In the genomic region with DNA sequence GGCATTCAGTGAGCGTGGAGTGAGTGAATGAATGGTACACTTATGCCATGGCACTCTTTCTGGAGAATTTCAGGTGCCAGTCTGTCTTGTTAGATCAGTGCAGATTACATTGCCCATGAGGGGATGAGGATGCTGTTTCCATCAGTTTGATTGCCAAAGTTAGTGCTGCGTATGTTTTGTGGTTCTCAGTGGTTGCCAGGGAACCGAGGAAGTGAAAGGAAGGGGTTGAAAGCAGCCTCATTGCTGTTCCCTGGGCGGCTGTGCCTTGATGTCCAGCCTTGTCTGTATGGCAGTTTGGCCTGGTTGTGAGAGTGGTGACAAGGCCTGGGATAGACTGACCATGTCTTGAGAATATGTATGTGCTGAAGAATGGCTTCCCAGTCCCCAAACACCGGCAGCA, we compare ENCODE assay signal across 9 cellular contexts. TPM values are rescaled to one million over a fixed set of nuclear protein-coding genes. Genes with fewer than 3 reads are reported as not detected.
DNase-seq lines count a peak whose midpoint lies in the region; ATAC-seq and TF ChIP-seq lines count a peak whose summit lies in the region.
"Had no signal": no experiment of that assay in that cellular context is flagged by ENCODE, and none has a peak within 500 bp of the region (broad histone marks: within the 10 kb centered on the region; RNA-seq: fewer than 3 reads in every experiment).

No MANE protein-coding gene starts in this region.

- H3K27me3 ChIP-seq in transverse colon (no peaks in the 10 kb centered on the region), MG63 (no peaks in the 10 kb centered on the region)

- peaks cover 72% of the 10 kb centered on the region for H3K4me1 Mint-ChIP-seq in activated naive CD4-positive, alpha-beta T cell treated with anti-CD3 and anti-CD28 coated beads, Interleukin-2, amount 50 U/mL, for 24 hours
- H3K4me1 Mint-ChIP-seq in brain = peaks cover 87% of the 10 kb centered on the region

- intact Hi-C loops in mucosa of descending colon (cut with DNase I, micrococcal nuclease) = no loop called here
- intact Hi-C loops in transverse colon (cut with DNase I; ENCODE audit: low total_unique reads) = no loop called here

- H3K27ac Mint-ChIP-seq in activated naive CD4-positive, alpha-beta T cell treated with anti-CD3 and anti-CD28 coated beads, Interleukin-2, amount 50 U/mL, for 24 hours = peak overlapping the region; percentile 2
- H3K27ac Mint-ChIP-seq in brain = peak overlapping the region; percentile 61 to 98 (median 90)

- TF ChIP-seq EP300 in transverse colon (IDR thresholded peaks at IDR 0.05; ENCODE audit: low read depth) = no peak

- H3K27me3 Mint-ChIP-seq in activated naive CD4-positive, alpha-beta T cell treated with anti-CD3 and anti-CD28 coated beads, Interleukin-2, amount 50 U/mL, for 24 hours = no peaks in the 10 kb centered on the region
- H3K27me3 Mint-ChIP-seq in brain = no peaks in the 10 kb centered on the region
- H3K27me3 Mint-ChIP-seq: IgD-negative memory B cell had no signal

- ATAC-seq in mucosa of descending colon (peak; percentile 5), GM18870 (IDR thresholded peaks at IDR 0.05; ENCODE audit: unreplicated experiment) (no peak)

- H3K36me3 Mint-ChIP-seq in activated naive CD4-positive, alpha-beta T cell treated with anti-CD3 and anti-CD28 coated beads, Interleukin-2, amount 50 U/mL, for 24 hours = peaks cover 3% of the 10 kb centered on the region
- no peaks in the 10 kb centered on the region for H3K36me3 Mint-ChIP-seq in brain
- H3K36me3 Mint-ChIP-seq: IgD-negative memory B cell had no signal

- no peak for TF ChIP-seq POLR2A in transverse colon (IDR thresholded peaks at IDR 0.05)

- H3K4me3 Mint-ChIP-seq in activated naive CD4-positive, alpha-beta T cell treated with anti-CD3 and anti-CD28 coated beads, Interleukin-2, amount 50 U/mL, for 24 hours = no peak overlapping the region
- H3K4me3 Mint-ChIP-seq in brain = peak overlapping the region; percentile 5 to 73 (median 20)

- 77% methylated on average over 3 to 5 of the region's 5 CpGs for WGBS in transverse colon (ENCODE audit: low coverage in 1 of 2), 2 donors

- in situ Hi-C loops in transverse colon (cut with MboI; ENCODE audit: low pct_ligation_motif_present in 1 of 4, low pct_unique_long_range_greater_than_20kb in 1 of 4, low sequenced_read_pairs in 3 of 4) = no loop called here

- TF ChIP-seq CTCF in brain (conservative IDR thresholded peaks at IDR 0.05) (no peak), mucosa of descending colon (IDR thresholded peaks at IDR 0.05) (no peak), transverse colon (IDR thresholded peaks at IDR 0.05) (no peak)

- no peaks in the 10 kb centered on the region for H3K9me3 Mint-ChIP-seq in activated naive CD4-positive, alpha-beta T cell treated with anti-CD3 and anti-CD28 coated beads, Interleukin-2, amount 50 U/mL, for 24 hours
- no peaks in the 10 kb centered on the region for H3K9me3 Mint-ChIP-seq in brain
- H3K9me3 Mint-ChIP-seq: IgD-negative memory B cell had no signal

- peak overlapping the region; percentile 85 to 90 (median 88) for H3K27ac ChIP-seq in transverse colon

- H3K36me3 ChIP-seq in mucosa of descending colon (ENCODE audit: low read depth) = no peaks in the 10 kb centered on the region
- H3K36me3 ChIP-seq in transverse colon = no peaks in the 10 kb centered on the region
- H3K36me3 ChIP-seq in MG63 = no peaks in the 10 kb centered on the region

- peaks cover 6% of the 10 kb centered on the region for H3K4me1 ChIP-seq in mucosa of descending colon (ENCODE audit: low read depth)
- peaks cover 21 to 52% (median 32%) of the 10 kb centered on the region in 4 donors for H3K4me1 ChIP-seq in transverse colon

- no peak for DNase-seq in activated naive CD4-positive, alpha-beta T cell treated with Interleukin-2 at 50 U/mL for 16 hours
- peak in 1 of 3 donors; percentile 29 for DNase-seq in mucosa of descending colon
- DNase-seq in transverse colon = peak; percentile 29
- no peak for DNase-seq in MG63
- no peak for DNase-seq in NCI-H82 treated with DMSO at 0.1 percent for 48 hours (lab: John Stamatoyannopoulos, UW; ENCODE audit: unreplicated experiment)

- no peaks in the 10 kb centered on the region for H3K9me3 ChIP-seq in mucosa of descending colon
- H3K9me3 ChIP-seq in transverse colon = no peaks in the 10 kb centered on the region
- no peaks in the 10 kb centered on the region for H3K9me3 ChIP-seq in MG63

- H3K4me3 ChIP-seq in mucosa of descending colon (no peak overlapping the region), transverse colon (no peak overlapping the region), MG63 (no peak overlapping the region)

RNA-seq across cellular contexts. Expression of gene WBP1L, which starts 30.2 kb away (rescaled TPM):
- polyA plus RNA-seq in brain (ENCODE audit: insufficient read depth, low read depth, low replicate concordance) = 23.8 TPM
- total RNA-seq in mucosa of descending colon (10 to 100 TPM; 38.9 to 61.3 (median 51.0) TPM), transverse colon (100 to 1,000 TPM in 2 of 4 donors, 10 to 100 TPM in 2; 68.9 to 168 (median 129) TPM)
- 8.3 and 10.9 TPM in 2 replicates for total RNA-seq in MG63 (2014; rRNA removed; shearing (Covaris generic); ENCODE audit: low replicate concordance)

RNA-seq across cellular contexts. Expression of gene SFXN2, which starts 59.5 kb away (rescaled TPM):
- polyA plus RNA-seq in brain (ENCODE audit: insufficient read depth, low read depth, low replicate concordance) = 5.7 TPM
- total RNA-seq in mucosa of descending colon = 10 to 100 TPM in 2 of 3 donors, 1 to 10 TPM in 1; 6.9 to 19.1 (median 14.2) TPM
- 10 to 100 TPM in 2 of 4 donors, 1 to 10 TPM in 2; 2.1 to 64.9 (median 7.3) TPM for total RNA-seq in transverse colon
- total RNA-seq in MG63 (2014; rRNA removed; shearing (Covaris generic); ENCODE audit: low replicate concordance) = 0.96 and 6.7 TPM in 2 replicates

RNA-seq across cellular contexts. Expression of gene ARL3, which starts 59.8 kb away (rescaled TPM):
- polyA plus RNA-seq in brain (ENCODE audit: insufficient read depth, low read depth, low replicate concordance) = 33.2 TPM
- total RNA-seq in mucosa of descending colon (10 to 100 TPM in 1 of 3 donors, 1 to 10 TPM in 2; 2.4 to 11.2 (median 4.4) TPM), transverse colon (1 to 10 TPM; 2.2 to 3.4 (median 2.8) TPM)
- 2.3 and 6.6 TPM in 2 replicates for total RNA-seq in MG63 (2014; rRNA removed; shearing (Covaris generic); ENCODE audit: low replicate concordance)
